In the genomic region with DNA sequence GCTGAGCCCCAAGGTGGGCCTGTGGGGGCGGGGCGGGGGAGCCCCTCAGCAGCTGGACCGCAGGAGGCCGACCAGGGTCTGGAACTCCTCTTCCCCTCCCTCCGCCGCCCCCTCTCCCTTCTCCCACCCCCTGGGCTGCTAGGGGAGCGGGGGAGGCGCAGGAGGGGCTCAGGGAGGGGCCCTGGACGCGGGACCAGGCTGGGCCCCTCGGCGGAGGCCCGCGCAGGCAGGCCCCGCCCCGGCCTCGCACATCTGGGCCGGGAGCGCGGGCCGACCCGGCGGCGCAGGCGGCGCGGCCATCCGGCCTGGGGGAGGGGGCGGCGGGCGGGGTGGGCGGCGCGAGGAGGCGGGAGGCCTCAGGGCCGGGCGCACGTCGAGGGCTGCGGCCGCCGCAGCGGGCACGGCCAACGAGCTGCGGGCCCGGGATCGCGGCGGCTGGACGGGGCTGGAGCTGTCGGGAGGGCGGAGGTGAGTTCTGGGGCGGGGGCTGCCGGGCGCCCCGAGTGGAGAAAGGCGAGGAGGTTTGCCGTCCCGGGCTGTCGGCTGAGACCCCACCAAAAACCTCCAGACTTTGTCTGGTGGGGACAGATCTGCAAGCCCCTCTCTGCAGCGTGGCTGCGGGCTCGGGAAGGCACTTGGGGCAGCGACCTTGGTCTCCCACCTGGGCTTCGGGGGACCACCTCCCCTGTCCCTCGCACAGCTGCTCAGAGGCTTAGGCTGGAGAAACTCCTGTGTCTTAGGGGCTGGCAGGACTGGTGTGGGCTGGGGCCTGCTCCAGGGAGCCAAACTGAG, we compare ENCODE assay signal across 1 cellular context.
TF ChIP-seq lines count a peak whose summit lies in the region.

HSPA12B (plus strand) TSS at position 359 of the 792 bp plus-strand sequence. CDS start 5,990 bp downstream, outside the sequence.

TF ChIP-seq in IMR-90, 13 proteins besides CTCF, POLR2A, EP300 and RAD21 (continued from another document):
- no peak for TF ChIP-seq CEBPB (IDR thresholded peaks at IDR 0.05; ENCODE audit: low read depth, low read length)
- TF ChIP-seq ELK1 (IDR thresholded peaks at IDR 0.05; ENCODE audit: borderline replicate concordance, low read depth, low read length), result no peak
- TF ChIP-seq USF2 (IDR thresholded peaks at IDR 0.05; ENCODE audit: low read depth, low read length), result no peak
